Comparison of ENCODE assay signal across 1 cellular context in genomic region chr1:22674410-22674749, GRCh38.
TF ChIP-seq lines count a peak whose summit lies in the region.

No MANE protein-coding gene starts in this region.

TF ChIP-seq in HCT116, 20 proteins besides CTCF, POLR2A, EP300 and RAD21 (continued from another document):
- TF ChIP-seq MAX (IDR thresholded peaks at IDR 0.05) (no peak), POLR2AphosphoS5 (IDR thresholded peaks at IDR 0.05; ENCODE audit: low read depth, low read length) (no peak), JUND (IDR thresholded peaks at IDR 0.05) (no peak), EZH2 (IDR thresholded peaks at IDR 0.05) (no peak), ZNF274 (IDR thresholded peaks at IDR 0.05; ENCODE audit: low read depth, low read length) (no peak)
